Comparison of ENCODE assay signal across 16 cellular contexts in genomic region chr18:379665-380356, GRCh38.
A peak's percentile ranks its signal among the peaks of the same experiment; 100 is the strongest.
DNase-seq lines count a peak whose midpoint lies in the region; ATAC-seq and TF ChIP-seq lines count a peak whose summit lies in the region.
"Had no signal": no experiment of that assay in that cellular context is flagged by ENCODE, and none has a peak within 500 bp of the region (broad histone marks: within the 10 kb centered on the region; RNA-seq: fewer than 3 reads in every experiment).

No MANE protein-coding gene starts in this region.

- no peak for TF ChIP-seq POLR2A in adrenal gland (IDR thresholded peaks at IDR 0.05)

- H3K4me1 Mint-ChIP-seq in type B pancreatic cell (ENCODE audit: unreplicated experiment): peaks cover 61% of the 10 kb centered on the region

- WGBS in adrenal gland, 4 donors: 29 to 51% (median 38%) methylated on average over 10 of the region's 10 CpGs

- peaks cover 3% of the 10 kb centered on the region for H3K27me3 Mint-ChIP-seq in type B pancreatic cell

- H3K36me3 ChIP-seq in adrenal gland (replicated peaks in 1 of 2) (no peaks in the 10 kb centered on the region), lower lobe of right lung (no peaks in the 10 kb centered on the region)
- H3K36me3 ChIP-seq: prostate gland, uterus had no signal

- ATAC-seq in lower lobe of right lung: peak; percentile 77 to 79
- ATAC-seq: activated CD8-positive, alpha-beta T cell treated with anti-CD3 and anti-CD28 coated beads, Interleukin-2, amount 10 ng/mL, durations not matched to agents 7 days and 5 days had no signal

- no peak overlapping the region for H3K27ac Mint-ChIP-seq in type B pancreatic cell
- H3K27ac Mint-ChIP-seq: activated CD8-positive, alpha-beta T cell treated with anti-CD3 and anti-CD28 coated beads, Interleukin-2, amount 10 ng/mL, durations not matched to agents 7 days and 5 days; CD4-positive, alpha-beta T cell had no signal

- H3K9me3 Mint-ChIP-seq in type B pancreatic cell: peaks cover 5% of the 10 kb centered on the region

- H3K4me3 ChIP-seq in adrenal gland (no peak overlapping the region), lower lobe of right lung (no peak overlapping the region)
- H3K4me3 ChIP-seq: prostate gland, uterus had no signal

- peak; percentile 98 for DNase-seq in MV-4-11 (lab: John Stamatoyannopoulos, UW)
- peak in 6 of 7 donors; percentile 33 to 68 (median 45) for DNase-seq in adrenal gland
- DNase-seq in lower lobe of right lung: peak; percentile 83
- DNase-seq in type B pancreatic cell (ENCODE audit: extremely low spot score, unreplicated experiment): no peak
- no peak for DNase-seq in dedifferentiated amniotic fluid mesenchymal stem cell (ENCODE audit: extremely low spot score)
- DNase-seq in caudate nucleus (lab: John Stamatoyannopoulos, UW): no peak
- DNase-seq in activated CD8-positive, alpha-beta memory T cell treated with anti-CD3 and anti-CD28 coated beads, Interleukin-2, amount 50 U/mL, for 48 hours: no peak
- DNase-seq: activated CD8-positive, alpha-beta T cell treated with anti-CD3 and anti-CD28 coated beads, Interleukin-2, amount 10 ng/mL, durations not matched to agents 7 days and 5 days; CD4-positive, alpha-beta T cell; effector CD8-positive, alpha-beta T cell; foreskin melanocyte; NCI-H1417; NCI-H524; T1000 had no signal

- no peaks in the 10 kb centered on the region for H3K4me1 ChIP-seq in adrenal gland (replicated peaks in 1 of 2)
- H3K4me1 ChIP-seq in lower lobe of right lung: peaks cover 49% of the 10 kb centered on the region
- H3K4me1 ChIP-seq: uterus had no signal

- intact Hi-C loops in adrenal gland (cut with DNase I) (loop anchor here in 1 of 2 donors (10.0 kb wide), 1 partner anchor 65 kb away; no protein-coding TSS in a partner anchor), lower lobe of right lung (cut with DNase I) (no loop called here)

- H3K9me3 ChIP-seq in adrenal gland (replicated peaks in 1 of 3) (no peaks in the 10 kb centered on the region), lower lobe of right lung (no peaks in the 10 kb centered on the region)
- H3K9me3 ChIP-seq: prostate gland, uterus had no signal

- no peak for TF ChIP-seq CTCF in adrenal gland (IDR thresholded peaks at IDR 0.05)
- no peak for TF ChIP-seq CTCF in lower lobe of right lung (IDR thresholded peaks at IDR 0.05)
- no peak for TF ChIP-seq CTCF in type B pancreatic cell (conservative IDR thresholded peaks at IDR 0.05)

- H3K4me3 Mint-ChIP-seq in type B pancreatic cell: peak overlapping the region; percentile 48
- H3K4me3 Mint-ChIP-seq: activated CD8-positive, alpha-beta T cell treated with anti-CD3 and anti-CD28 coated beads, Interleukin-2, amount 10 ng/mL, durations not matched to agents 7 days and 5 days; CD4-positive, alpha-beta T cell had no signal

- H3K27ac ChIP-seq in adrenal gland: peak overlapping the region in 1 of 5 donors; percentile 75
- H3K27ac ChIP-seq in lower lobe of right lung: no peak overlapping the region
- no peak overlapping the region for H3K27ac ChIP-seq in caudate nucleus (ENCODE audit: low read depth, low read length)
- H3K27ac ChIP-seq: prostate gland, uterus had no signal

- peaks cover 5% of the 10 kb centered on the region for H3K36me3 Mint-ChIP-seq in type B pancreatic cell

- no peaks in the 10 kb centered on the region for H3K27me3 ChIP-seq in adrenal gland
- H3K27me3 ChIP-seq in lower lobe of right lung (ENCODE audit: low read depth): no peaks in the 10 kb centered on the region
- H3K27me3 ChIP-seq: uterus had no signal

Comparison
In these comparisons a context has a peak if more than half of its experiments do, and no peak if none do; other contexts are left out.
1. DNase-seq: peak in MV-4-11 (single experiment), adrenal gland (6 of 7) and lower lobe of right lung (single experiment); none in type B pancreatic cell (single experiment), dedifferentiated amniotic fluid mesenchymal stem cell (single experiment), caudate nucleus (0 of 61) and activated CD8-positive, alpha-beta memory T cell treated with anti-CD3 and anti-CD28 coated beads, Interleukin-2, amount 50 U/mL, for 48 hours (single experiment).